ENCODE assay signal across 8 cellular contexts in the genomic region with DNA sequence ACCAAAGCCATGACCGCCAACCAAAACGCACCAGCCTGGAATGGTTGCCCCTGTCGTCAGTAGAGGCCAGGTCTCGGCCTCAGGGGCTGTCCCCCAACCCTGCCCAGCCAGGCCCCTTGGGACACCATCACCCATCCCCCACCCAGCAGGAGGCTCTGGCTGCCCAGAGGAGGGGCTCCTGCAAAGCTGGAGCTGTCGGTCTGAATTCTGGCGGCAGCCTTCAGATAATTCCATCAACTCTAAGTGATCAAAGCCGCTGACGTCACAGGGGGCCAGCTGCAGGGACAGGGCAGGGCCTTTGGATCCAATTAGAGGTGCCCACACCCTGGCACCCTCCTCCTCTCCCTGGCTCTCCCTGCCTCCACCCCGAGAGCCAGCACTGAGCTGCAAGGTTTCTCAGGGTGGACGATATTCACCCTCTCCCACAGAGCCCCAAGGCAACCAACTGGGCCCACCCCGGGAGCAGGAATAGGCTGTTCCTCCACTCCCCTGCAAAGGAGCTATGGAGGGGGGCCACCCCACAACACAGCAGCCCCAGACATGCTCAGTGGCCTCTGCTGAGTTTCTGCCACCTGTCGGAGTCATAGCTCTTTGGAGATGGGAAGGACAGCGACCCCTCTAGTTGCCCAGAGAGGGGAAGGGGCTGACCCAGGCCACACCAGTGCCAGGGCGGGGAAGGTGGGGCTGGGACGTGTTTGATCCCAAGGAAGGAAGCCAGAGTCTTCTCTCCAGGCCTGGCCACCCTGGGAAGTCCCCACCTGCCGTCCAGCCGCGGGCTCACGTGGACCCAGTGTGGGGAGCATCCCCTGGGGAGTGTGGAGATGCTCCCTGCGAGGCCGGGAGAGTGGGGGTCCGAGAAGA.
DNase-seq lines count a peak whose midpoint lies in the region; ATAC-seq and TF ChIP-seq lines count a peak whose summit lies in the region.

No MANE protein-coding gene starts in this region.

- CTCF ChIA-PET in activated CD4-positive, alpha-beta memory T cell treated with anti-CD3 and anti-CD28 coated beads for 36 hours (lab: Charles Lee): interaction anchor here (0.8 to 10.1 kb wide), 8 partner anchors 13 to 500 kb away, joined by 3 to 179 read pairs (median 6); no protein-coding TSS in a partner anchor

- no peak overlapping the region for H3K9ac ChIP-seq in iPS-20b (ENCODE audit: low read depth, low read length)

- H3K4me3 ChIP-seq in iPS-20b (ENCODE audit: low read length) (peak overlapping the region; percentile 69), testis (peak overlapping the region; percentile 59 to 64)

- H3K27me3 ChIP-seq in iPS-20b (ENCODE audit: insufficient read depth, low read length): peaks cover 53% of the 10 kb centered on the region
- H3K27me3 ChIP-seq in testis: no peaks in the 10 kb centered on the region

- H3K4me1 ChIP-seq in iPS-20b (ENCODE audit: insufficient read depth, low read length) (no peaks in the 10 kb centered on the region; the same call in 1 of the 2 replicates), testis (peaks cover 12% of the 10 kb centered on the region)

- H3K27ac ChIP-seq in iPS-20b (ENCODE audit: low read length) (no peak overlapping the region), testis (no peak overlapping the region)

- H3K9me3 ChIP-seq in T-helper 17 cell (ENCODE audit: control insufficient read depth, low read length, poor library complexity, severe bottlenecking): no peaks in the 10 kb centered on the region
- H3K9me3 ChIP-seq in iPS-20b (ENCODE audit: insufficient read depth, low read depth, low read length): no peaks in the 10 kb centered on the region
- H3K9me3 ChIP-seq in testis: no peaks in the 10 kb centered on the region

- H3K9me3 Mint-ChIP-seq in activated T-cell treated with anti-CD3 and anti-CD28 coated beads, Interleukin-2, amount 50 U/mL, for 72 hours: no peaks in the 10 kb centered on the region
- H3K9me3 Mint-ChIP-seq in activated CD4-positive, alpha-beta memory T cell treated with anti-CD3 and anti-CD28 coated beads for 36 hours: no peaks in the 10 kb centered on the region

- H3K36me3 Mint-ChIP-seq in activated T-cell treated with anti-CD3 and anti-CD28 coated beads, Interleukin-2, amount 50 U/mL, for 72 hours (ENCODE audit: insufficient read depth in 2 of 2): peaks cover 0 to 2% of the 10 kb centered on the region in 2 donors
- H3K36me3 Mint-ChIP-seq in T-helper 17 cell (ENCODE audit: low read depth): peaks cover 2% of the 10 kb centered on the region
- H3K36me3 Mint-ChIP-seq in activated CD4-positive, alpha-beta memory T cell treated with anti-CD3 and anti-CD28 coated beads for 36 hours: no peaks in the 10 kb centered on the region

- H3K27ac Mint-ChIP-seq in activated T-cell treated with anti-CD3 and anti-CD28 coated beads, Interleukin-2, amount 50 U/mL, for 72 hours: no peak overlapping the region
- peak overlapping the region; percentile 3 for H3K27ac Mint-ChIP-seq in T-helper 17 cell
- no peak overlapping the region for H3K27ac Mint-ChIP-seq in activated CD4-positive, alpha-beta memory T cell treated with anti-CD3 and anti-CD28 coated beads for 36 hours

- H3K36me3 ChIP-seq in iPS-20b (ENCODE audit: insufficient read depth, low read depth, low read length): no peaks in the 10 kb centered on the region
- no peaks in the 10 kb centered on the region for H3K36me3 ChIP-seq in testis (ENCODE audit: low read depth, missing control alignments)

- no peak for TF ChIP-seq CTCF in testis (IDR thresholded peaks at IDR 0.05)

- H3K4me3 Mint-ChIP-seq in activated T-cell treated with anti-CD3 and anti-CD28 coated beads, Interleukin-2, amount 50 U/mL, for 72 hours: peak overlapping the region; percentile 50 to 98
- peak overlapping the region; percentile 97 for H3K4me3 Mint-ChIP-seq in T-helper 17 cell
- no peak overlapping the region for H3K4me3 Mint-ChIP-seq in activated CD4-positive, alpha-beta memory T cell treated with anti-CD3 and anti-CD28 coated beads for 36 hours

- WGBS in testis, 2 donors: 43 to 44% methylated on average over 7 to 22 of the region's 22 CpGs

- POLR2A ChIA-PET in activated CD4-positive, alpha-beta memory T cell treated with anti-CD3 and anti-CD28 coated beads for 36 hours (lab: Charles Lee): interaction anchor here (0.5 kb wide), 1 partner anchor 202 kb away, joined by 3 read pairs; no protein-coding TSS in a partner anchor

- no peaks in the 10 kb centered on the region for H3K27me3 Mint-ChIP-seq in activated T-cell treated with anti-CD3 and anti-CD28 coated beads, Interleukin-2, amount 50 U/mL, for 72 hours (ENCODE audit: low read depth)
- H3K27me3 Mint-ChIP-seq in T-helper 17 cell: peaks cover 5% of the 10 kb centered on the region
- peaks cover 4% of the 10 kb centered on the region for H3K27me3 Mint-ChIP-seq in activated CD4-positive, alpha-beta memory T cell treated with anti-CD3 and anti-CD28 coated beads for 36 hours

- TF ChIP-seq POLR2A in testis (IDR thresholded peaks at IDR 0.05): no peak

- no peak for DNase-seq in activated T-cell treated with anti-CD3 and anti-CD28 coated beads, Interleukin-2, amount 50 U/mL, for 72 hours
- DNase-seq in activated T-cell treated with anti-CD3 and anti-CD28 coated beads, Interleukin-2, amount 50 U/mL, for 48 hours: no peak
- no peak for DNase-seq in T-helper 17 cell
- DNase-seq in testis: no peak
- DNase-seq in activated CD4-positive, alpha-beta memory T cell treated with anti-CD3 and anti-CD28 coated beads for 36 hours: no peak
- no peak for DNase-seq in kidney tubule cell (ENCODE audit: low spot score)
- no peak for DNase-seq in NK-92 (lab: John Stamatoyannopoulos, UW; ENCODE audit: unreplicated experiment)

- peaks cover 18% of the 10 kb centered on the region for H3K4me1 Mint-ChIP-seq in activated T-cell treated with anti-CD3 and anti-CD28 coated beads, Interleukin-2, amount 50 U/mL, for 72 hours (ENCODE audit: low read depth)
- peaks cover 17% of the 10 kb centered on the region for H3K4me1 Mint-ChIP-seq in T-helper 17 cell
- H3K4me1 Mint-ChIP-seq in activated CD4-positive, alpha-beta memory T cell treated with anti-CD3 and anti-CD28 coated beads for 36 hours (ENCODE audit: low read depth): peaks cover 8% of the 10 kb centered on the region

- ATAC-seq in activated T-cell treated with anti-CD3 and anti-CD28 coated beads, Interleukin-2, amount 50 U/mL, for 72 hours (replicated peaks in 1 of 2): no peak
- ATAC-seq in T-helper 17 cell: no peak

- intact Hi-C loops in testis (cut with DNase I; ENCODE audit: low total_unique reads): no loop called here
- intact Hi-C loops in activated CD4-positive, alpha-beta memory T cell treated with anti-CD3 and anti-CD28 coated beads for 36 hours (cut with micrococcal nuclease): loop anchor here (2.0 kb wide), 1 partner anchor 19 kb away; no protein-coding TSS in a partner anchor
